8 cellular contexts compared by ENCODE assay signal in genomic region chr6:124961468-124961783, GRCh38. TPM values are rescaled to one million over a fixed set of nuclear protein-coding genes. Genes with fewer than 3 reads are reported as not detected.
DNase-seq lines count a peak whose midpoint lies in the region; ATAC-seq and TF ChIP-seq lines count a peak whose summit lies in the region.

No MANE protein-coding gene starts in this region.

- peaks cover 49% of the 10 kb centered on the region for H3K79me2 ChIP-seq in osteoblast (ENCODE audit: insufficient read depth, low read length)

- TF ChIP-seq CTCF in esophagus squamous epithelium (IDR thresholded peaks at IDR 0.05) (no peak), osteoblast (IDR thresholded peaks at IDR 0.05; ENCODE audit: extremely low read depth, low read depth, low read length) (no peak)

- no peaks in the 10 kb centered on the region for H3K27me3 ChIP-seq in BLaER1 treated with 17β-estradiol and CSF1 and Interleukin-3, amounts not matched to agents 10 nM and 100 nM
- H3K27me3 ChIP-seq in esophagus squamous epithelium (no peaks in the 10 kb centered on the region), osteoblast (ENCODE audit: insufficient read depth, low read length) (no peaks in the 10 kb centered on the region)

- H4K20me1 ChIP-seq in BLaER1 treated with 17β-estradiol and CSF1 and Interleukin-3, amounts not matched to agents 10 nM and 100 nM = no peaks in the 10 kb centered on the region
- peaks cover 8% of the 10 kb centered on the region for H4K20me1 ChIP-seq in osteoblast (ENCODE audit: insufficient read depth, low read length)

- H3K4me2 ChIP-seq in BLaER1 treated with 17β-estradiol and CSF1 and Interleukin-3, amounts not matched to agents 10 nM and 100 nM = peak overlapping the region in 6 of 11 experiments; percentile 32 to 84 (median 66); a peak in 12 of 22 replicates
- H3K4me2 ChIP-seq in osteoblast (ENCODE audit: insufficient read depth, low read length) = peak overlapping the region; percentile 94

- H3K27ac ChIP-seq in BLaER1 treated with 17β-estradiol and CSF1 and Interleukin-3, amounts not matched to agents 10 nM and 100 nM = peak overlapping the region in 5 of 11 experiments; percentile 32 to 74 (median 67); a peak in 9 of 22 replicates
- H3K27ac ChIP-seq in SK-N-MC = no peak overlapping the region
- peak overlapping the region; percentile 92 to 99 (median 96) for H3K27ac ChIP-seq in esophagus squamous epithelium
- H3K27ac ChIP-seq in osteoblast (ENCODE audit: low read depth, low read length) = peak overlapping the region; percentile 87

- H3K9me3 ChIP-seq in BLaER1 treated with 17β-estradiol and CSF1 and Interleukin-3, amounts not matched to agents 10 nM and 100 nM (replicated peaks in 1 of 11) = peaks cover 0 to 20% (median 17%) of the 10 kb centered on the region in 11 experiments; a peak in 18 of 22 replicates
- no peaks in the 10 kb centered on the region for H3K9me3 ChIP-seq in SK-N-MC (ENCODE audit: low read depth, low read length)
- H3K9me3 ChIP-seq in esophagus squamous epithelium = no peaks in the 10 kb centered on the region
- no peaks in the 10 kb centered on the region for H3K9me3 ChIP-seq in osteoblast (ENCODE audit: low read depth, low read length)

- intact Hi-C loops in esophagus squamous epithelium (cut with DNase I) = no loop called here

- no peaks in the 10 kb centered on the region for H3K36me3 ChIP-seq in BLaER1 treated with 17β-estradiol and CSF1 and Interleukin-3, amounts not matched to agents 10 nM and 100 nM
- H3K36me3 ChIP-seq in SK-N-MC (ENCODE audit: insufficient read depth, low read length) (no peaks in the 10 kb centered on the region), esophagus squamous epithelium (no peaks in the 10 kb centered on the region), osteoblast (ENCODE audit: insufficient read depth, low read length) (peaks cover 4% of the 10 kb centered on the region)

- 1 to 11% methylated on average over 6 of the region's 6 CpGs for WGBS in esophagus squamous epithelium, 2 donors

- H3K4me3 ChIP-seq in BLaER1 treated with 17β-estradiol and CSF1 and Interleukin-3, amounts not matched to agents 10 nM and 100 nM = no peak overlapping the region
- peak overlapping the region; percentile 85 for H3K4me3 ChIP-seq in SK-N-MC
- H3K4me3 ChIP-seq in esophagus squamous epithelium = peak overlapping the region; percentile 70 to 97 (median 88)
- H3K4me3 ChIP-seq in osteoblast (ENCODE audit: insufficient read depth, low read length) = peak overlapping the region; percentile 90

- no peak for TF ChIP-seq POLR2A in esophagus squamous epithelium (IDR thresholded peaks at IDR 0.05)

- H2AFZ ChIP-seq in osteoblast (ENCODE audit: low read length) = peak overlapping the region; percentile 24

- DNase-seq in SK-N-MC (ENCODE audit: low read depth, low spot score) (no peak), esophagus squamous epithelium (lab: John Stamatoyannopoulos, UW) (no peak), osteoblast (ENCODE audit: insufficient read length, low spot score, missing footprints) (no peak), RPMI8226 (no peak), NCI-H524 treated with DMSO at 0.1 percent for 48 hours (lab: John Stamatoyannopoulos, UW) (no peak)
- no peak for DNase-seq in stimulated activated naive CD4-positive, alpha-beta T cell (lab: John Stamatoyannopoulos, UW)

- no peak for ATAC-seq in GM18873 (IDR thresholded peaks at IDR 0.05; ENCODE audit: low FRiP score, unreplicated experiment)

- peak overlapping the region in 3 of 11 experiments; percentile 2 to 43 (median 10); a peak in 3 of 22 replicates for H3K9ac ChIP-seq in BLaER1 treated with 17β-estradiol and CSF1 and Interleukin-3, amounts not matched to agents 10 nM and 100 nM
- peak overlapping the region; percentile 83 for H3K9ac ChIP-seq in SK-N-MC (ENCODE audit: insufficient read length)

- peaks cover 0 to 70% (median 20%) of the 10 kb centered on the region in 10 experiments; a peak in 13 of 20 replicates for H3K4me1 ChIP-seq in BLaER1 treated with 17β-estradiol and CSF1 and Interleukin-3, amounts not matched to agents 10 nM and 100 nM
- H3K4me1 ChIP-seq in esophagus squamous epithelium = peaks cover 0 to 56% (median 21%) of the 10 kb centered on the region in 3 donors
- peaks cover 34% of the 10 kb centered on the region for H3K4me1 ChIP-seq in osteoblast (ENCODE audit: insufficient read depth, low read length)

RNA-seq across cellular contexts. Expression of gene RNF217, which starts 0.8 kb away (rescaled TPM):
- 10 to 100 TPM in 3 of 4 donors, 1 to 10 TPM in 1; 9.1 to 26.3 (median 15.4) TPM for total RNA-seq in esophagus squamous epithelium
- 22.8 and 24.8 TPM in 2 replicates for total RNA-seq in osteoblast

Comparison
In these comparisons a context has a peak if more than half of its experiments do, and no peak if none do; other contexts are left out.
1. H3K4me3 ChIP-seq: peak in SK-N-MC (single experiment), esophagus squamous epithelium (4 of 4) and osteoblast (single experiment); none in BLaER1 treated with 17β-estradiol and CSF1 and Interleukin-3, amounts not matched to agents 10 nM and 100 nM (0 of 10).